Comparison of ENCODE assay signal across 8 cellular contexts in the genomic region with DNA sequence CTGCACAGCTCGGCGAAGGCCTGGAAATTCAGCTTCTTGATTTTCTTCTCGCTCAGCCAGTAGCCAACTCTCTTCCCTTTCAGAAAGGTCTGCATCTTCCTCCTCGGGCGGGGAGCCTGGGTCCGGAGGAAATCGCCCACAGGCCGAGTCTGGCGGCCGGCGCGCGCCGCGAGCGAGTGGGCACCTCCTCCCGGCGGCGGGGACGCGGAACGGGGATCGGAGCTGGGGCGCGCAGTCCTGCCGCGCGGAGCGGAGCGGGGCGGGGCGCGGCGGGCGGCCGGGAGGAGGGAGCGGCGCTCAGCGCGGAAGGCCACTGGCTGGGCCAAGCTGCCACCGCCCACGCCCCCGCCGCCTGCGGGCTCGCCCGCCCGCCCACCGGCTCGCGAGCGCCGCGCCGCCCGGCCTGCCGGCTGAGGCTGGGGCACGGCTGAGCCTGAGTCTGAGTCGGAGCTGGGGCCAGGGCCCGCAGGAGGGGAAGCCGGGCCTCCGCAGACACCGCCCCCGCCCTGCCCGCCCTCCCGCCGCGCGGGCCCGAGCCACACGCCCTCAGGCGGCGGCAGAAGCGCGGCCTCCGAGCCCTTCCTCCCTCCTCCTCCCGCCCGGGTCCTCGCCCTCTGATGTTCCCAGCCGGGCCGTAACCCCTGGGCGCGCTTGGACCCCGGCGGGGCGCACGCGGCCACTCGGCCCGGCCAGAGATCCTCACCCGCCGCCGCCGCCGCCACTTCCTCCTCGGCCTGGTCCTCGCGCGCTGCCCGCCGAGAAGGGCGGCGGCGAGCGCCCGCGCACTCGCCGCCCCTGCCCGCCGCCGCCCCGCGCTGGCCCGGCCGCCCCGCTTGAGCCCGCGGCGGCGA. TPM values are rescaled to one million over a fixed set of nuclear protein-coding genes. Genes with fewer than 3 reads are reported as not detected.
DNase-seq lines count a peak whose midpoint lies in the region; ATAC-seq and TF ChIP-seq lines count a peak whose summit lies in the region.

No MANE protein-coding gene starts in this region.

- peak; percentile 79 for ATAC-seq in GM18868 (IDR thresholded peaks at IDR 0.05; ENCODE audit: unreplicated experiment)
- peak; percentile 79 for ATAC-seq in HG03097 (IDR thresholded peaks at IDR 0.05; ENCODE audit: low FRiP score, unreplicated experiment)

- peak overlapping the region; percentile 60 for H3K4me3 ChIP-seq in kidney epithelial cell (ENCODE audit: low read depth, low read length)

- TF ChIP-seq CTCF in kidney epithelial cell (IDR thresholded peaks at IDR 0.05; ENCODE audit: insufficient read depth, low read length, poor library complexity, severe bottlenecking), result no peak

- DNase-seq in ACHN (peak; percentile 83), NCI-H2196 treated with DMSO at 0.1 percent for 48 hours (lab: John Stamatoyannopoulos, UW; ENCODE audit: unreplicated experiment) (peak; percentile 61), kidney epithelial cell (ENCODE audit: low read depth) (peak; percentile 41)
- peak; percentile 71 to 81 (median 74) for DNase-seq in activated CD4-positive, CD25-positive, alpha-beta regulatory T cell (lab: John Stamatoyannopoulos, UW)
- DNase-seq in central memory CD4-positive, alpha-beta T cell, result peak; percentile 87
- DNase-seq in stimulated activated CD4-positive, alpha-beta T cell treated with anti-CD3 and anti-CD28 coated beads, Interleukin-15, amount 100 ng/mL, for 24 hours, result peak; percentile 92

- no peaks in the 10 kb centered on the region for H3K27me3 ChIP-seq in kidney epithelial cell (ENCODE audit: control insufficient read depth, insufficient read depth, low read length)

- in situ Hi-C loops in ACHN (cut with HindIII; ENCODE audit: low pct_ligation_motif_present, low pct_unique_long_range_greater_than_20kb, low sequenced_read_pairs), result no loop called here

- no peaks in the 10 kb centered on the region for H3K36me3 ChIP-seq in kidney epithelial cell (ENCODE audit: control insufficient read depth, insufficient read depth, low read length)

RNA-seq across cellular contexts. Expression of gene ITPK1, which starts 0.4 kb away (rescaled TPM):
- 21.3 and 23.6 TPM in 2 replicates for total RNA-seq in kidney epithelial cell

Comparison
In these comparisons a context has a peak if more than half of its experiments do, and no peak if none do; other contexts are left out.
1. Peak in every context shown above with its lines: DNase-seq, ATAC-seq and H3K4me3 ChIP-seq.
2. DNase-seq: peak in every context shown above with its lines; median percentile 92 in stimulated activated CD4-positive, alpha-beta T cell treated with anti-CD3 and anti-CD28 coated beads, Interleukin-15, amount 100 ng/mL, for 24 hours; 87 in central memory CD4-positive, alpha-beta T cell; 83 in ACHN; 74 in activated CD4-positive, CD25-positive, alpha-beta regulatory T cell; 61 in NCI-H2196 treated with DMSO at 0.1 percent for 48 hours; 41 in kidney epithelial cell.